ENCODE assay signal across 23 cellular contexts in the genomic region with DNA sequence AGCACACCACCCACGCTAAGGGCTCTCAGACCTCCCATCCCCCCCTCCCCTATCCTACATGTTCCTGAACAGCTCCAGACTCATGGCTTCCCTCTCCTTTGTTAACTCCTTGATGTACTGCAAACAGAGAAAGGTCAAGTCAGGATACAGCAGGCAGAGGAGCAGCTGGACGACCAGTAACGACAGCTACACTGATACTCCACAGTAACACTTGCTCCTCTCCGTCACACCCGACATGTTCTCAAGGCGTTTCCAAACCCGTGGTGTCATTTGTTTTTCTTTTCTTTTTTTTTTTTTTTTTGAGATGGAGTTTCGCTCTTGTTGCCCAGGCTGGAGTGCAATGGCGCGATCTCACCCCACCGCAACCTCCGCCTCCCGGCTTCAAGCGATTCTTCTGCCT. TPM values are rescaled to one million over a fixed set of nuclear protein-coding genes. Genes with fewer than 3 reads are reported as not detected.
"Had no signal": no experiment of that assay in that cellular context is flagged by ENCODE, and none has a peak within 500 bp of the region (broad histone marks: within the 10 kb centered on the region; RNA-seq: fewer than 3 reads in every experiment).

No MANE protein-coding gene starts in this region.

RNA-seq across cellular contexts. Expression of a gene that starts 4.3 kb away (rescaled TPM):
- total RNA-seq: naive thymus-derived CD4-positive, alpha-beta T cell; natural killer cell; occipital lobe; osteocyte; pancreas; posterior vena cava; psoas muscle; renal cortical epithelial cell; right cardiac atrium; right lobe of liver; sigmoid colon; smooth muscle cell; spleen; stomach; subcutaneous adipose tissue; temporal lobe; thoracic aorta; thyroid gland; tibial nerve; upper lobe of left lung; ureter; vagina had no signal
- polyA plus RNA-seq: naive thymus-derived CD4-positive, alpha-beta T cell; neural cell; pancreas; psoas muscle; right cardiac atrium; smooth muscle cell; spleen; stomach had no signal
